In genomic region chr17:31654936-31655335, GRCh38 we compare ENCODE assay signal across 10 cellular contexts.
DNase-seq lines count a peak whose midpoint lies in the region; ATAC-seq and TF ChIP-seq lines count a peak whose summit lies in the region.
"Had no signal": no experiment of that assay in that cellular context is flagged by ENCODE, and none has a peak within 500 bp of the region (broad histone marks: within the 10 kb centered on the region; RNA-seq: fewer than 3 reads in every experiment).

No MANE protein-coding gene starts in this region.

- H2AK5ac ChIP-seq in neuronal stem cell (ENCODE audit: low read depth, low read length) = peak overlapping the region; percentile 47

- no peak overlapping the region for H3K27ac ChIP-seq in neuronal stem cell (replicated peaks; ENCODE audit: low read length)
- H3K27ac ChIP-seq: VCaP had no signal

- no peak overlapping the region for H2AFZ ChIP-seq in neuronal stem cell (ENCODE audit: low read length)

- no peak overlapping the region for H3K4ac ChIP-seq in neuronal stem cell (ENCODE audit: low read length)

- WGBS in neuronal stem cell (ENCODE audit: extremely low coverage in 2 of 2, insufficient read length in 2 of 2, insufficient replicate concordance in 1 of 2), 2 donors = no CpG with 5 or more reads among the region's 8 CpGs

- H3K4me2 ChIP-seq in neuronal stem cell (ENCODE audit: insufficient read depth, low read length, poor library complexity, severe bottlenecking) = no peak overlapping the region

- peak overlapping the region; percentile 62 for H3K23ac ChIP-seq in neuronal stem cell (ENCODE audit: low read depth, low read length, poor library complexity)

- peak overlapping the region; percentile 94 for H3K14ac ChIP-seq in neuronal stem cell (ENCODE audit: low read length)

- TF ChIP-seq CTCF in omental fat pad (IDR thresholded peaks at IDR 0.05) = no peak

- no peak overlapping the region for H2BK5ac ChIP-seq in neuronal stem cell (ENCODE audit: low read length)

- peak overlapping the region; percentile 54 for H3K9ac ChIP-seq in neuronal stem cell (ENCODE audit: low read depth, low read length, poor library complexity)

- no peak overlapping the region for H2BK120ac ChIP-seq in neuronal stem cell (ENCODE audit: low read depth, low read length)

- no peaks in the 10 kb centered on the region for H3K4me1 ChIP-seq in neuronal stem cell (ENCODE audit: control insufficient read depth in 2 of 2, insufficient read depth in 1 of 2, low read depth in 1 of 2, low read length in 2 of 2)

- H3K18ac ChIP-seq in neuronal stem cell (ENCODE audit: low read length) = peak overlapping the region; percentile 78

- H4K91ac ChIP-seq in neuronal stem cell (ENCODE audit: low read depth, low read length, poor library complexity) = no peak overlapping the region

- DNase-seq in EL = peak; percentile 86
- peak; percentile 97 for DNase-seq in M059J (ENCODE audit: low read depth)
- DNase-seq in T47D (ENCODE audit: low read depth in 1 of 2, low spot score in 1 of 2) = peak; percentile 79 to 99
- DNase-seq in neuronal stem cell (ENCODE audit: low spot score) = no peak
- no peak for DNase-seq in omental fat pad (ENCODE audit: low spot score)
- no peak for DNase-seq in iPS-NIHi7 (ENCODE audit: extremely low spot score)
- no peak for DNase-seq in AG08395 (ENCODE audit: low spot score)
- DNase-seq: NCI-H1092 had no signal

- in situ Hi-C loops in T47D (cut with HindIII; ENCODE audit: low pct_unique_long_range_greater_than_20kb, low sequenced_read_pairs) = no loop called here

- peaks cover 0 to 4% (median 0%) of the 10 kb centered on the region in 3 experiments for H3K27me3 ChIP-seq in neuronal stem cell (ENCODE audit: control insufficient read depth in 3 of 3, insufficient read depth in 3 of 3, low read depth in 1 of 3, low read length in 3 of 3)

- H3K4me3 ChIP-seq in neuronal stem cell (ENCODE audit: low read length in 2 of 2) = no peak overlapping the region

- no peaks in the 10 kb centered on the region for H3K9me3 ChIP-seq in neuronal stem cell (replicated peaks in 1 of 2; ENCODE audit: control insufficient read depth in 2 of 2, insufficient read depth in 1 of 2, low read depth in 1 of 2, low read length in 2 of 2)

- H2BK12ac ChIP-seq in neuronal stem cell (ENCODE audit: low read length) = no peak overlapping the region

- no peaks in the 10 kb centered on the region for H3K79me1 ChIP-seq in neuronal stem cell (ENCODE audit: low read depth, low read length)

- no peak for TF ChIP-seq POLR2A in GM18505 (IDR thresholded peaks at IDR 0.05; ENCODE audit: borderline replicate concordance, extremely low read depth, insufficient read depth, insufficient read length)

- no peak overlapping the region for H2BK15ac ChIP-seq in neuronal stem cell (ENCODE audit: low read length)

- no peaks in the 10 kb centered on the region for H3K36me3 ChIP-seq in neuronal stem cell (replicated peaks in 1 of 2; ENCODE audit: control insufficient read depth in 2 of 2, insufficient read depth in 2 of 2, low read length in 2 of 2)

- ATAC-seq in omental fat pad (ENCODE audit: low FRiP score) (no peak), GM18505 (IDR thresholded peaks at IDR 0.05; ENCODE audit: unreplicated experiment) (no peak)

- no peak overlapping the region for H4K8ac ChIP-seq in neuronal stem cell (ENCODE audit: low read depth, low read length)

Comparison
In these comparisons a context has a peak if more than half of its experiments do, and no peak if none do; other contexts are left out.
1. DNase-seq: peak in EL (single experiment), M059J (single experiment) and T47D (2 of 2); none in neuronal stem cell (single experiment), omental fat pad (single experiment), iPS-NIHi7 (single experiment) and AG08395 (single experiment).